ENCODE assay signal across 18 cellular contexts in the genomic region with DNA sequence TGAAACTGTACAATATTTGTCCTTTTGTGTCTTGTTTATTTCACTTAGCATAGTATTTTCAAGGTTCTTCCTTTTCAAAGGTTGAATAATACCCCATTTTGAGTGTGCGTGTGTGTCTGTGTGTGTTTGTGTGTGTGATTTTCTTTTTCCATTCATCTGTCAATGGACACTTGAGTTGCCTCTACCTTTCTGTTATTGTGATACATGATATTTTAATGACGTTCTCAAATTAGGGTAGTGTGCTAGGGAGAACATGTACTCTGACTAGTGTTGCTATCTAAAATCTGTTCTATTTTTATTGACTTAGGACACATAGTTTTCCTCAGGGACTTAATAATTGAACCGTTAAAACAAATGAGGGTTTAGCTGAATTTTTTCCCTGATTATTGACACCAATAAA. TPM values are rescaled to one million over a fixed set of nuclear protein-coding genes. Genes with fewer than 3 reads are reported as not detected.
"Had no signal": no experiment of that assay in that cellular context is flagged by ENCODE, and none has a peak within 500 bp of the region (broad histone marks: within the 10 kb centered on the region; RNA-seq: fewer than 3 reads in every experiment).

No MANE protein-coding gene starts in this region.

- ATAC-seq: activated T-helper 17 cell treated with anti-CD3 and anti-CD28 coated beads, Interleukin-2, amount 50 U/mL, for 72 hours; gastrocnemius medialis had no signal

- H3K27me3 ChIP-seq: colonic mucosa, gastrocnemius medialis had no signal

- H3K27ac Mint-ChIP-seq: activated CD4-positive, alpha-beta T cell treated with anti-CD3 and anti-CD28 coated beads, Interleukin-2, amount 10 ng/mL, durations not matched to agents 7 days and 5 days; activated naive CD4-positive, alpha-beta T cell treated with anti-CD3 and anti-CD28 coated beads, Interleukin-2, amount 10 ng/mL, durations not matched to agents 7 days and 5 days; activated T-helper 17 cell treated with anti-CD3 and anti-CD28 coated beads, Interleukin-2, amount 50 U/mL, for 72 hours; mesothelial cell of epicardium; type B pancreatic cell had no signal

- H3K4me1 Mint-ChIP-seq: activated CD4-positive, alpha-beta T cell treated with anti-CD3 and anti-CD28 coated beads, Interleukin-2, amount 10 ng/mL, durations not matched to agents 7 days and 5 days; activated naive CD4-positive, alpha-beta T cell treated with anti-CD3 and anti-CD28 coated beads, Interleukin-2, amount 10 ng/mL, durations not matched to agents 7 days and 5 days had no signal

- H3K4me3 Mint-ChIP-seq: activated CD4-positive, alpha-beta T cell treated with anti-CD3 and anti-CD28 coated beads, Interleukin-2, amount 10 ng/mL, durations not matched to agents 7 days and 5 days; activated naive CD4-positive, alpha-beta T cell treated with anti-CD3 and anti-CD28 coated beads, Interleukin-2, amount 10 ng/mL, durations not matched to agents 7 days and 5 days; activated T-helper 17 cell treated with anti-CD3 and anti-CD28 coated beads, Interleukin-2, amount 50 U/mL, for 72 hours; mesothelial cell of epicardium; neural crest cell; type B pancreatic cell had no signal

- H3K9me3 ChIP-seq: colonic mucosa, gastrocnemius medialis had no signal

- H3K9me3 Mint-ChIP-seq: activated CD4-positive, alpha-beta T cell treated with anti-CD3 and anti-CD28 coated beads, Interleukin-2, amount 10 ng/mL, durations not matched to agents 7 days and 5 days; activated naive CD4-positive, alpha-beta T cell treated with anti-CD3 and anti-CD28 coated beads, Interleukin-2, amount 10 ng/mL, durations not matched to agents 7 days and 5 days; activated T-helper 17 cell treated with anti-CD3 and anti-CD28 coated beads, Interleukin-2, amount 50 U/mL, for 72 hours; neural crest cell; type B pancreatic cell had no signal

- H3K4me3 ChIP-seq: colonic mucosa, gastrocnemius medialis had no signal

- H3K36me3 Mint-ChIP-seq: activated naive CD4-positive, alpha-beta T cell treated with anti-CD3 and anti-CD28 coated beads, Interleukin-2, amount 10 ng/mL, durations not matched to agents 7 days and 5 days; mesothelial cell of epicardium; type B pancreatic cell had no signal

- H3K36me3 ChIP-seq: colonic mucosa, gastrocnemius medialis had no signal

- H3K4me1 ChIP-seq: colonic mucosa, gastrocnemius medialis had no signal

- H3K27me3 Mint-ChIP-seq: activated CD4-positive, alpha-beta T cell treated with anti-CD3 and anti-CD28 coated beads, Interleukin-2, amount 10 ng/mL, durations not matched to agents 7 days and 5 days; activated naive CD4-positive, alpha-beta T cell treated with anti-CD3 and anti-CD28 coated beads, Interleukin-2, amount 10 ng/mL, durations not matched to agents 7 days and 5 days; type B pancreatic cell had no signal

- DNase-seq: activated CD4-positive, alpha-beta T cell treated with anti-CD3 and anti-CD28 coated beads, Interleukin-2, amount 10 ng/mL, durations not matched to agents 7 days and 5 days; activated CD4-positive, CD25-positive, alpha-beta regulatory T cell; activated CD8-positive, alpha-beta memory T cell treated with anti-CD3 and anti-CD28 coated beads for 24 hours; activated naive CD4-positive, alpha-beta T cell treated with anti-CD3 and anti-CD28 coated beads, Interleukin-2, amount 10 ng/mL, durations not matched to agents 7 days and 5 days; caudate nucleus; colonic mucosa; effector CD4-positive, alpha-beta T cell; gastrocnemius medialis; kidney; stimulated activated CD4-positive, alpha-beta T cell treated with anti-CD3 and anti-CD28 coated beads, Interleukin-12 subunit alpha, Interleukin-12 subunit beta, amount 100 ng/mL, for 4 hours; stimulated activated CD4-positive, alpha-beta T cell treated with anti-CD3 and anti-CD28 coated beads, Interleukin-2, amount 100 ng/mL, for 48 hours; stimulated activated naive CD4-positive, alpha-beta T cell treated with Interleukin-2 at 50 U/mL for 16 hours had no signal

- H3K27ac ChIP-seq: colonic mucosa, gastrocnemius medialis had no signal

RNA-seq across cellular contexts. Expression of a gene that starts 9.9 kb away (rescaled TPM):
- total RNA-seq: mesothelial cell of epicardium, myocyte, osteocyte had no signal
